ENCODE assay signal across 8 cellular contexts in the genomic region with DNA sequence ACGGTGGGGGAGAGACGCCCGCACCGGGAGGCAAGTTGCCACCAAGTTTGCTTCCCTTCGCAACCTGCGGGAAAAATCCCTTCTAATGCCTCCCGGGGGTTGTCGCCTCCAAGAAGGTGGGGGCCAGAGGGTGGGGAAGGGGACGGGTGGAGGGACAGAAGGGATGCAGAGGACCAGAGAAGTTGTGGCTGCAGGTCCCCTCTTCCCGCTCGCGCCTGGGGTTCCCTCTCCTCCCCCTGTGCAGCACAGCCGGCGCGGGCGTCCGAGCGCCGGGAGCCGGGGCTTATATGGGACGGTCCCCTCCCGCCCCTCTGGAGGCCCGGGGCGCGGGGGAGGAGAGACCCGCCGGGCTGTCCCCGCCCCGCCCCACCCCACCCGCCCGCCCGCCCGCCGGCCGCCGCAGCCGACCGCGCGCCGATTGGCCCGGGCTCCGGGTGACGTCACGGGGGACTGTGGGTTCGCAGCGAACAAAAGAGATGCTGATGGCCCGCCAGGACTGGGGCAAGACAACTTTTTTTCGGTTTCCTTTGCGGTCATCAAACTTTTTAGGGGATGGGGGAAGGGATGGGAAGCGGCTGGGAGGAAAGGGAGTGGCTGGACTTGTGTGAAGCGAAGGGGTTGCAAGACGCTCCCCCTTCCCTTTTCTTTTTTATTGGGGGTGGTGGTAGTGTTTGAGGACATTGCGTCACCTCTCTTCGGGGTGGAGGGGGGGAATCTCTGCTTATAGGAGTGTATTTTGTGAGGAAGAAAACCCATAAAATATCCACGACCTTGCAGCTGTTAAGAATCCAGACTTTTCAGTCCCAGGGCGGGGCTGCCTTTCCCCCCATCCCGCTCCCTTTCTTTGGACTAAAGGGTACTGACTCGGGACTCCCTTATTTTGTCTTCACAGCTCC. TPM values are rescaled to one million over a fixed set of nuclear protein-coding genes. Genes with fewer than 3 reads are reported as not detected.
A peak's percentile ranks its signal among the peaks of the same experiment; 100 is the strongest.
DNase-seq lines count a peak whose midpoint lies in the region; ATAC-seq and TF ChIP-seq lines count a peak whose summit lies in the region.

A gene (minus strand): TSS at position 260 of the 896 bp plus-strand sequence. CDS start 266 bp downstream, outside the sequence.

- H3K27ac ChIP-seq in neuronal stem cell (replicated peaks; ENCODE audit: low read length) = peak within 1 kb of the TSS; percentile 86

- H3K36me3 Mint-ChIP-seq in activated naive CD4-positive, alpha-beta T cell treated with anti-CD3 and anti-CD28 coated beads, Interleukin-2, amount 50 U/mL, for 24 hours = no peaks in the 10 kb centered on the region

- H3K27me3 Mint-ChIP-seq in activated naive CD4-positive, alpha-beta T cell treated with anti-CD3 and anti-CD28 coated beads, Interleukin-2, amount 50 U/mL, for 24 hours = peaks cover 52% of the 10 kb centered on the region

- H2AFZ ChIP-seq in neuronal stem cell (ENCODE audit: low read length) = peak within 1 kb of the TSS; percentile 97

- no peak within 1 kb of the TSS for H2AK5ac ChIP-seq in neuronal stem cell (ENCODE audit: low read depth, low read length)

- TF ChIP-seq CTCF in AG10803 (conservative IDR thresholded peaks at IDR 0.05; ENCODE audit: low read length) = no peak
- TF ChIP-seq CTCF in subcutaneous adipose tissue (IDR thresholded peaks at IDR 0.05; ENCODE audit: low read depth) = no peak

- peak; percentile 79 for ATAC-seq in HG03439 (IDR thresholded peaks at IDR 0.05; ENCODE audit: unreplicated experiment)

- H3K9me3 ChIP-seq in neuronal stem cell (replicated peaks in 1 of 2; ENCODE audit: control insufficient read depth in 2 of 2, insufficient read depth in 1 of 2, low read depth in 1 of 2, low read length in 2 of 2) = no peaks in the 10 kb centered on the region

- H3K9me3 Mint-ChIP-seq in activated naive CD4-positive, alpha-beta T cell treated with anti-CD3 and anti-CD28 coated beads, Interleukin-2, amount 50 U/mL, for 24 hours = no peaks in the 10 kb centered on the region

- no peak within 1 kb of the TSS for H2BK12ac ChIP-seq in neuronal stem cell (ENCODE audit: low read length)

- H3K4me3 ChIP-seq in AG10803 (ENCODE audit: low read length) (peak within 1 kb of the TSS; percentile 89), neuronal stem cell (ENCODE audit: low read length in 2 of 2) (peak within 1 kb of the TSS; percentile 77 to 81)

- no peak within 1 kb of the TSS for H3K27ac Mint-ChIP-seq in activated naive CD4-positive, alpha-beta T cell treated with anti-CD3 and anti-CD28 coated beads, Interleukin-2, amount 50 U/mL, for 24 hours

- no peak within 1 kb of the TSS for H3K4ac ChIP-seq in neuronal stem cell (ENCODE audit: low read length)

- peak within 1 kb of the TSS; percentile 77 for H3K4me2 ChIP-seq in neuronal stem cell (ENCODE audit: insufficient read depth, low read length, poor library complexity, severe bottlenecking)

- H3K23ac ChIP-seq in neuronal stem cell (ENCODE audit: low read depth, low read length, poor library complexity) = peak within 1 kb of the TSS; percentile 57

- peak within 1 kb of the TSS; percentile 69 for H4K91ac ChIP-seq in neuronal stem cell (ENCODE audit: low read depth, low read length, poor library complexity)

- H2BK120ac ChIP-seq in neuronal stem cell (ENCODE audit: low read depth, low read length) = peak within 1 kb of the TSS; percentile 62

- DNase-seq in AG10803 (ENCODE audit: low read depth) = peak; percentile 99
- DNase-seq in GM19238 (ENCODE audit: insufficient read length, low spot score) = peak; percentile 37
- peak; percentile 89 for DNase-seq in RPMI8226
- peak; percentile 71 for DNase-seq in germinal center (ENCODE audit: low spot score)
- DNase-seq in neuronal stem cell (ENCODE audit: low spot score) = peak; percentile 82

- H3K4me1 Mint-ChIP-seq in activated naive CD4-positive, alpha-beta T cell treated with anti-CD3 and anti-CD28 coated beads, Interleukin-2, amount 50 U/mL, for 24 hours = peaks cover 22% of the 10 kb centered on the region

- H2BK5ac ChIP-seq in neuronal stem cell (ENCODE audit: low read length) = peak within 1 kb of the TSS; percentile 95

- peak within 1 kb of the TSS; percentile 87 for H3K18ac ChIP-seq in neuronal stem cell (ENCODE audit: low read length)

- H4K8ac ChIP-seq in neuronal stem cell (ENCODE audit: low read depth, low read length) = no peak within 1 kb of the TSS

- no peaks in the 10 kb centered on the region for H3K79me1 ChIP-seq in neuronal stem cell (ENCODE audit: low read depth, low read length)

- H3K4me3 Mint-ChIP-seq in activated naive CD4-positive, alpha-beta T cell treated with anti-CD3 and anti-CD28 coated beads, Interleukin-2, amount 50 U/mL, for 24 hours = peak within 1 kb of the TSS; percentile 83

- peaks cover 4 to 26% of the 10 kb centered on the region in 2 donors for H3K36me3 ChIP-seq in neuronal stem cell (replicated peaks in 1 of 2; ENCODE audit: control insufficient read depth in 2 of 2, insufficient read depth in 2 of 2, low read length in 2 of 2)

- no CpG with 5 or more reads among the region's 59 CpGs for WGBS in neuronal stem cell (ENCODE audit: extremely low coverage in 2 of 2, insufficient read length in 2 of 2, insufficient replicate concordance in 1 of 2), 2 donors

- peak within 1 kb of the TSS; percentile 73 for H3K14ac ChIP-seq in neuronal stem cell (ENCODE audit: low read length)

- H3K9ac ChIP-seq in neuronal stem cell (ENCODE audit: low read depth, low read length, poor library complexity) = peak within 1 kb of the TSS; percentile 79

- no peaks in the 10 kb centered on the region for H3K27me3 ChIP-seq in neuronal stem cell (ENCODE audit: control insufficient read depth in 3 of 3, insufficient read depth in 3 of 3, low read depth in 1 of 3, low read length in 3 of 3)

- no peak within 1 kb of the TSS for H2BK15ac ChIP-seq in neuronal stem cell (ENCODE audit: low read length)

- H3K4me1 ChIP-seq in neuronal stem cell (ENCODE audit: control insufficient read depth in 2 of 2, insufficient read depth in 1 of 2, low read depth in 1 of 2, low read length in 2 of 2) = peaks cover 0 to 3% of the 10 kb centered on the region in 2 donors

RNA-seq across cellular contexts. Expression of the gene that starts here (rescaled TPM):
- polyA plus RNA-seq in neuronal stem cell (2013, experiment 1 of 2) = 33.3 TPM
- polyA plus RNA-seq in neuronal stem cell (2013, experiment 2 of 2) = 31.4 TPM
- 1,000 to 10,000 TPM in 1 of 4 donors, 100 to 1,000 TPM in 2, 10 to 100 TPM in 1; 80.4 to 1,315 (median 407) TPM for total RNA-seq in subcutaneous adipose tissue

Comparison
In these comparisons a context has a peak if more than half of its experiments do, and no peak if none do; other contexts are left out.
1. Peak in every context shown above with its lines: DNase-seq, ATAC-seq, H3K4me3 ChIP-seq and H3K27ac ChIP-seq.
2. DNase-seq: peak in every context shown above with its lines; median percentile 99 in AG10803; 89 in RPMI8226; 82 in neuronal stem cell; 71 in germinal center; 37 in GM19238.